In genomic region chr12:121110211-121110940, GRCh38 we compare ENCODE assay signal across 1 cellular context.
TF ChIP-seq lines count a peak whose summit lies in the region.

No MANE protein-coding gene starts in this region.

TF ChIP-seq in GM12878, 131 proteins besides CTCF, POLR2A, EP300 and RAD21 (continued from another document and continues in another):
- TF ChIP-seq, protein P1, sequence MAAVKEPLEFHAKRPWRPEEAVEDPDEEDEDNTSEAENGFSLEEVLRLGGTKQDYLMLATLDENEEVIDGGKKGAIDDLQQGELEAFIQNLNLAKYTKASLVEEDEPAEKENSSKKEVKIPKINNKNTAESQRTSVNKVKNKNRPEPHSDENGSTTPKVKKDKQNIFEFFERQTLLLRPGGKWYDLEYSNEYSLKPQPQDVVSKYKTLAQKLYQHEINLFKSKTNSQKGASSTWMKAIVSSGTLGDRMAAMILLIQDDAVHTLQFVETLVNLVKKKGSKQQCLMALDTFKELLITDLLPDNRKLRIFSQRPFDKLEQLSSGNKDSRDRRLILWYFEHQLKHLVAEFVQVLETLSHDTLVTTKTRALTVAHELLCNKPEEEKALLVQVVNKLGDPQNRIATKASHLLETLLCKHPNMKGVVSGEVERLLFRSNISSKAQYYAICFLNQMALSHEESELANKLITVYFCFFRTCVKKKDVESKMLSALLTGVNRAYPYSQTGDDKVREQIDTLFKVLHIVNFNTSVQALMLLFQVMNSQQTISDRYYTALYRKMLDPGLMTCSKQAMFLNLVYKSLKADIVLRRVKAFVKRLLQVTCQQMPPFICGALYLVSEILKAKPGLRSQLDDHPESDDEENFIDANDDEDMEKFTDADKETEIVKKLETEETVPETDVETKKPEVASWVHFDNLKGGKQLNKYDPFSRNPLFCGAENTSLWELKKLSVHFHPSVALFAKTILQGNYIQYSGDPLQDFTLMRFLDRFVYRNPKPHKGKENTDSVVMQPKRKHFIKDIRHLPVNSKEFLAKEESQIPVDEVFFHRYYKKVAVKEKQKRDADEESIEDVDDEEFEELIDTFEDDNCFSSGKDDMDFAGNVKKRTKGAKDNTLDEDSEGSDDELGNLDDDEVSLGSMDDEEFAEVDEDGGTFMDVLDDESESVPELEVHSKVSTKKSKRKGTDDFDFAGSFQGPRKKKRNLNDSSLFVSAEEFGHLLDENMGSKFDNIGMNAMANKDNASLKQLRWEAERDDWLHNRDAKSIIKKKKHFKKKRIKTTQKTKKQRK (IDR thresholded peaks at IDR 0.05; ENCODE audit: low read depth, low read length) = no peak
- TF ChIP-seq TCF12 (IDR thresholded peaks at IDR 0.05; ENCODE audit: low read depth, low read length) (no peak), YY1 (IDR thresholded peaks at IDR 0.05; ENCODE audit: low read depth, low read length) (peak; percentile 75), PAX8 (IDR thresholded peaks at IDR 0.05) (no peak), ATF3 (IDR thresholded peaks at IDR 0.05; ENCODE audit: borderline replicate concordance, extremely low read depth, low read depth, low read length) (no peak), RB1 (IDR thresholded peaks at IDR 0.05; ENCODE audit: borderline replicate concordance) (0 out of 2 replicates have a peak, but pooled peaks have one; percentile 42), YBX1 (IDR thresholded peaks at IDR 0.05) (no peak), BHLHE40 (IDR thresholded peaks at IDR 0.05; ENCODE audit: borderline replicate concordance in 1 of 2, low read depth in 2 of 2, low read length in 1 of 2) (peak; percentile 65 to 79; a peak in 3 of 4 replicates), HCFC1 (IDR thresholded peaks at IDR 0.05; ENCODE audit: low read length) (no peak; the same call in 1 of the 2 replicates), ZSCAN29 (IDR thresholded peaks at IDR 0.05) (no peak), IKZF2 (IDR thresholded peaks at IDR 0.05) (peak; percentile 66 to 78; a peak in 3 of 4 replicates), RFX5 (IDR thresholded peaks at IDR 0.05; ENCODE audit: low read depth, low read length) (no peak), MEF2B (IDR thresholded peaks at IDR 0.05; ENCODE audit: partially characterized antibody, poor library complexity, severe bottlenecking) (peak; percentile 95), HDAC6 (IDR thresholded peaks at IDR 0.05; ENCODE audit: unreplicated experiment) (no peak), PML (IDR thresholded peaks at IDR 0.05; ENCODE audit: low read length) (no peak), SIX5 (IDR thresholded peaks at IDR 0.05; ENCODE audit: low read depth, low read length, severe bottlenecking) (no peak), KAT2A (conservative IDR thresholded peaks at IDR 0.05; ENCODE audit: control insufficient read depth, low read depth, low read length) (no peak), ZBED1 (IDR thresholded peaks at IDR 0.05; ENCODE audit: borderline replicate concordance) (no peak), MTA2 (IDR thresholded peaks at IDR 0.05; ENCODE audit: low read depth) (peak; percentile 98), NFXL1 (IDR thresholded peaks at IDR 0.05; ENCODE audit: borderline replicate concordance) (no peak), CBX3 (IDR thresholded peaks at IDR 0.05; ENCODE audit: borderline replicate concordance, low read depth) (no peak), MTA3 (IDR thresholded peaks at IDR 0.05; ENCODE audit: borderline replicate concordance, low read length) (no peak), RUNX3 (IDR thresholded peaks at IDR 0.05; ENCODE audit: low read length) (peak; percentile 74), MLLT1 (IDR thresholded peaks at IDR 0.05) (peak; percentile 71; the same call in 1 of the 2 replicates), CBX5 (IDR thresholded peaks at IDR 0.05; ENCODE audit: low read depth) (no peak), SPI1 (IDR thresholded peaks at IDR 0.05; ENCODE audit: borderline replicate concordance, insufficient read depth, low read depth, low read length) (peak; percentile 28; the same call in 1 of the 2 replicates), ETV6 (conservative IDR thresholded peaks at IDR 0.05 in 1 of 2, IDR thresholded peaks at IDR 0.05 in 1 of 2; ENCODE audit: borderline replicate concordance in 1 of 2, low read depth in 1 of 2) (peak in 1 of 2 experiments; percentile 51; a peak in 1 of 4 replicates), NR2C2 (IDR thresholded peaks at IDR 0.05; ENCODE audit: borderline replicate concordance, control insufficient read depth, insufficient read length, low read depth) (no peak), SMARCA5 (IDR thresholded peaks at IDR 0.05) (no peak; the same call in 1 of the 2 replicates), RCOR1 (conservative IDR thresholded peaks at IDR 0.05; ENCODE audit: low read depth, low read length) (no peak), TCF7 (IDR thresholded peaks at IDR 0.05; ENCODE audit: borderline replicate concordance) (no peak), SKIL (IDR thresholded peaks at IDR 0.05; ENCODE audit: low read depth, poor library complexity, severe bottlenecking) (peak; percentile 67)
- TF ChIP-seq, protein P2, sequence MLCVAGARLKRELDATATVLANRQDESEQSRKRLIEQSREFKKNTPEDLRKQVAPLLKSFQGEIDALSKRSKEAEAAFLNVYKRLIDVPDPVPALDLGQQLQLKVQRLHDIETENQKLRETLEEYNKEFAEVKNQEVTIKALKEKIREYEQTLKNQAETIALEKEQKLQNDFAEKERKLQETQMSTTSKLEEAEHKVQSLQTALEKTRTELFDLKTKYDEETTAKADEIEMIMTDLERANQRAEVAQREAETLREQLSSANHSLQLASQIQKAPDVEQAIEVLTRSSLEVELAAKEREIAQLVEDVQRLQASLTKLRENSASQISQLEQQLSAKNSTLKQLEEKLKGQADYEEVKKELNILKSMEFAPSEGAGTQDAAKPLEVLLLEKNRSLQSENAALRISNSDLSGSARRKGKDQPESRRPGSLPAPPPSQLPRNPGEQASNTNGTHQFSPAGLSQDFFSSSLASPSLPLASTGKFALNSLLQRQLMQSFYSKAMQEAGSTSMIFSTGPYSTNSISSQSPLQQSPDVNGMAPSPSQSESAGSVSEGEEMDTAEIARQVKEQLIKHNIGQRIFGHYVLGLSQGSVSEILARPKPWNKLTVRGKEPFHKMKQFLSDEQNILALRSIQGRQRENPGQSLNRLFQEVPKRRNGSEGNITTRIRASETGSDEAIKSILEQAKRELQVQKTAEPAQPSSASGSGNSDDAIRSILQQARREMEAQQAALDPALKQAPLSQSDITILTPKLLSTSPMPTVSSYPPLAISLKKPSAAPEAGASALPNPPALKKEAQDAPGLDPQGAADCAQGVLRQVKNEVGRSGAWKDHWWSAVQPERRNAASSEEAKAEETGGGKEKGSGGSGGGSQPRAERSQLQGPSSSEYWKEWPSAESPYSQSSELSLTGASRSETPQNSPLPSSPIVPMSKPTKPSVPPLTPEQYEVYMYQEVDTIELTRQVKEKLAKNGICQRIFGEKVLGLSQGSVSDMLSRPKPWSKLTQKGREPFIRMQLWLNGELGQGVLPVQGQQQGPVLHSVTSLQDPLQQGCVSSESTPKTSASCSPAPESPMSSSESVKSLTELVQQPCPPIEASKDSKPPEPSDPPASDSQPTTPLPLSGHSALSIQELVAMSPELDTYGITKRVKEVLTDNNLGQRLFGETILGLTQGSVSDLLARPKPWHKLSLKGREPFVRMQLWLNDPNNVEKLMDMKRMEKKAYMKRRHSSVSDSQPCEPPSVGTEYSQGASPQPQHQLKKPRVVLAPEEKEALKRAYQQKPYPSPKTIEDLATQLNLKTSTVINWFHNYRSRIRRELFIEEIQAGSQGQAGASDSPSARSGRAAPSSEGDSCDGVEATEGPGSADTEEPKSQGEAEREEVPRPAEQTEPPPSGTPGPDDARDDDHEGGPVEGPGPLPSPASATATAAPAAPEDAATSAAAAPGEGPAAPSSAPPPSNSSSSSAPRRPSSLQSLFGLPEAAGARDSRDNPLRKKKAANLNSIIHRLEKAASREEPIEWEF (IDR thresholded peaks at IDR 0.05; ENCODE audit: insufficient replicate concordance, low read depth, low read length) = peak; percentile 89
- TF ChIP-seq, protein P3, sequence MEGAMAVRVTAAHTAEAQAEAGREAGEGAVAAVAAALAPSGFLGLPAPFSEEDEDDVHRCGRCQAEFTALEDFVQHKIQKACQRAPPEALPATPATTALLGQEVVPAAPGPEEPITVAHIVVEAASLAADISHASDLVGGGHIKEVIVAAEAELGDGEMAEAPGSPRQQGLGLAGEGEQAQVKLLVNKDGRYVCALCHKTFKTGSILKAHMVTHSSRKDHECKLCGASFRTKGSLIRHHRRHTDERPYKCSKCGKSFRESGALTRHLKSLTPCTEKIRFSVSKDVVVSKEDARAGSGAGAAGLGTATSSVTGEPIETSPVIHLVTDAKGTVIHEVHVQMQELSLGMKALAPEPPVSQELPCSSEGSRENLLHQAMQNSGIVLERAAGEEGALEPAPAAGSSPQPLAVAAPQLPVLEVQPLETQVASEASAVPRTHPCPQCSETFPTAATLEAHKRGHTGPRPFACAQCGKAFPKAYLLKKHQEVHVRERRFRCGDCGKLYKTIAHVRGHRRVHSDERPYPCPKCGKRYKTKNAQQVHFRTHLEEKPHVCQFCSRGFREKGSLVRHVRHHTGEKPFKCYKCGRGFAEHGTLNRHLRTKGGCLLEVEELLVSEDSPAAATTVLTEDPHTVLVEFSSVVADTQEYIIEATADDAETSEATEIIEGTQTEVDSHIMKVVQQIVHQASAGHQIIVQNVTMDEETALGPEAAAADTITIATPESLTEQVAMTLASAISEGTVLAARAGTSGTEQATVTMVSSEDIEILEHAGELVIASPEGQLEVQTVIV (IDR thresholded peaks at IDR 0.05; ENCODE audit: borderline replicate concordance, partially characterized antibody) = no peak
- TF ChIP-seq, protein P4, sequence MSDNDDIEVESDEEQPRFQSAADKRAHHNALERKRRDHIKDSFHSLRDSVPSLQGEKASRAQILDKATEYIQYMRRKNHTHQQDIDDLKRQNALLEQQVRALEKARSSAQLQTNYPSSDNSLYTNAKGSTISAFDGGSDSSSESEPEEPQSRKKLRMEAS (IDR thresholded peaks at IDR 0.05; ENCODE audit: low read depth, low read length) = no peak
- TF ChIP-seq, protein P5, sequence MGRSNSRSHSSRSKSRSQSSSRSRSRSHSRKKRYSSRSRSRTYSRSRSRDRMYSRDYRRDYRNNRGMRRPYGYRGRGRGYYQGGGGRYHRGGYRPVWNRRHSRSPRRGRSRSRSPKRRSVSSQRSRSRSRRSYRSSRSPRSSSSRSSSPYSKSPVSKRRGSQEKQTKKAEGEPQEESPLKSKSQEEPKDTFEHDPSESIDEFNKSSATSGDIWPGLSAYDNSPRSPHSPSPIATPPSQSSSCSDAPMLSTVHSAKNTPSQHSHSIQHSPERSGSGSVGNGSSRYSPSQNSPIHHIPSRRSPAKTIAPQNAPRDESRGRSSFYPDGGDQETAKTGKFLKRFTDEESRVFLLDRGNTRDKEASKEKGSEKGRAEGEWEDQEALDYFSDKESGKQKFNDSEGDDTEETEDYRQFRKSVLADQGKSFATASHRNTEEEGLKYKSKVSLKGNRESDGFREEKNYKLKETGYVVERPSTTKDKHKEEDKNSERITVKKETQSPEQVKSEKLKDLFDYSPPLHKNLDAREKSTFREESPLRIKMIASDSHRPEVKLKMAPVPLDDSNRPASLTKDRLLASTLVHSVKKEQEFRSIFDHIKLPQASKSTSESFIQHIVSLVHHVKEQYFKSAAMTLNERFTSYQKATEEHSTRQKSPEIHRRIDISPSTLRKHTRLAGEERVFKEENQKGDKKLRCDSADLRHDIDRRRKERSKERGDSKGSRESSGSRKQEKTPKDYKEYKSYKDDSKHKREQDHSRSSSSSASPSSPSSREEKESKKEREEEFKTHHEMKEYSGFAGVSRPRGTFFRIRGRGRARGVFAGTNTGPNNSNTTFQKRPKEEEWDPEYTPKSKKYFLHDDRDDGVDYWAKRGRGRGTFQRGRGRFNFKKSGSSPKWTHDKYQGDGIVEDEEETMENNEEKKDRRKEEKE (IDR thresholded peaks at IDR 0.05) = no peak
- TF ChIP-seq, protein P6, sequence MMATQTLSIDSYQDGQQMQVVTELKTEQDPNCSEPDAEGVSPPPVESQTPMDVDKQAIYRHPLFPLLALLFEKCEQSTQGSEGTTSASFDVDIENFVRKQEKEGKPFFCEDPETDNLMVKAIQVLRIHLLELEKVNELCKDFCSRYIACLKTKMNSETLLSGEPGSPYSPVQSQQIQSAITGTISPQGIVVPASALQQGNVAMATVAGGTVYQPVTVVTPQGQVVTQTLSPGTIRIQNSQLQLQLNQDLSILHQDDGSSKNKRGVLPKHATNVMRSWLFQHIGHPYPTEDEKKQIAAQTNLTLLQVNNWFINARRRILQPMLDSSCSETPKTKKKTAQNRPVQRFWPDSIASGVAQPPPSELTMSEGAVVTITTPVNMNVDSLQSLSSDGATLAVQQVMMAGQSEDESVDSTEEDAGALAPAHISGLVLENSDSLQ (IDR thresholded peaks at IDR 0.05) = peak; percentile 6; the same call in 1 of the 2 replicates
